20 cellular contexts compared by ENCODE assay signal in the genomic region with DNA sequence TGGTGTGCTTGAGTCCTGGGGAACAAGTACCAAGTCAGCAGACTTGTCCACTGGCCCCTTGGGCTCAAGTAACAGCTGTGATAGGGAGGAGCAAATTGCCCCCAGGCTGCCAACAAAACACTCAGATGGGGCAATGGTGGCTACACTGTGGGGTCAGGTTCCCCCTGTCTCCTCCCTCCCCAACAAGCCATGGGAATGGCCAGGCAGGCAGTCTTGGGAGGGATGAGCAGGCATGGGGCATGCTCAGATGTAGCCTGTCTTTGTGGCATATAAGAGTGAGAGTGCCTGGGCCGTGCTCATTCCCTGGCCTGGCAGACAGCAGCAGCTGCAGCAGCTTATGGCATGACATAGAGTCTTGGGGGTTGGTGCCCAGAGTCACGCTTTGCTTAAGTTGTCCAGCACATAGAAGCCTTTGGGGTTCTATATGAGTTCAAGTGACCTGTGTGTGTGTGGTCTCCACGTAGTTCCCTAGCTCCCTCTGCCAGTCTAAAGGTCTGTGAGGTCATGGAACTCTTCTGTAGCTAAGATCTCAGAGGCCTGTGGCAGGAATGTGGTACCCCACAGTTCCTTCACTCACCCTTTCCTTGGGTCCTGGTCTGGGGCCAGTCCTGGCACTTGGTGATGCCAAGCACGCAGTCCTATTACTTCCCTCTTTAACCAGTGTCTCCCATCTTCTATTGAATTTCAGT. TPM values are rescaled to one million over a fixed set of nuclear protein-coding genes. Genes with fewer than 3 reads are reported as not detected.
DNase-seq lines count a peak whose midpoint lies in the region; ATAC-seq and TF ChIP-seq lines count a peak whose summit lies in the region.
"Had no signal": no experiment of that assay in that cellular context is flagged by ENCODE, and none has a peak within 500 bp of the region (broad histone marks: within the 10 kb centered on the region; RNA-seq: fewer than 3 reads in every experiment).

No MANE protein-coding gene starts in this region.

- TF ChIP-seq POLR2A in stomach (IDR thresholded peaks at IDR 0.05) = no peak

- WGBS in psoas muscle, 3 donors = 61 to 68% (median 66%) methylated on average over 4 of the region's 4 CpGs
- 91 to 99% (median 95%) methylated on average over 4 of the region's 4 CpGs for WGBS in stomach, 5 donors

- no peaks in the 10 kb centered on the region for H3K9me3 ChIP-seq in DND-41 (ENCODE audit: insufficient read depth, low read length, severe bottlenecking)
- no peaks in the 10 kb centered on the region for H3K9me3 ChIP-seq in psoas muscle
- no peaks in the 10 kb centered on the region for H3K9me3 ChIP-seq in stomach
- H3K9me3 ChIP-seq: MG63, testis had no signal

- no peak overlapping the region for H2AFZ ChIP-seq in DND-41 (ENCODE audit: low read depth, low read length)
- H2AFZ ChIP-seq: GM23248 had no signal

- H3K4me1 ChIP-seq in DND-41 (ENCODE audit: insufficient read depth, low read length) (peaks cover 6% of the 10 kb centered on the region), psoas muscle (no peaks in the 10 kb centered on the region), stomach (peaks cover 0 to 4% (median 1%) of the 10 kb centered on the region in 4 donors)
- H3K4me1 ChIP-seq: testis had no signal

- TF ChIP-seq CTCF in DND-41 (IDR thresholded peaks at IDR 0.05; ENCODE audit: borderline replicate concordance, extremely low read depth, low read length, poor library complexity, severe bottlenecking) (no peak), psoas muscle (IDR thresholded peaks at IDR 0.05) (no peak), stomach (IDR thresholded peaks at IDR 0.05) (no peak)

- ATAC-seq in DND-41 (ENCODE audit: insufficient read depth, low read depth) (peak; percentile 24; the same call in 2 of the 3 replicates), psoas muscle (peak; percentile 23 to 36 (median 28))
- peak; percentile 33 for ATAC-seq in activated naive CD8-positive, alpha-beta T cell treated with anti-CD3 and anti-CD28 coated beads, Interleukin-2, amount 50 U/mL, for 24 hours

- intact Hi-C loops in psoas muscle (cut with DNase I) (loop anchor here (1.0 to 5.0 kb wide), 2 partner anchors 104 to 106 kb away; no protein-coding TSS in a partner anchor), stomach (cut with DNase I; ENCODE audit: low total_unique reads) (loop anchor here (5.0 kb wide), 1 partner anchor 96 kb away; no protein-coding TSS in a partner anchor)

- TF ChIP-seq EP300 in stomach (IDR thresholded peaks at IDR 0.05) = no peak

- no peak overlapping the region for H3K4me3 Mint-ChIP-seq in T-helper 2 cell treated with Interferon-gamma antibody and Interleukin-4, amounts not matched to agents 5 μg/mL and 100 μg/mL, for 36 hours
- H3K4me3 Mint-ChIP-seq in activated naive CD8-positive, alpha-beta T cell treated with anti-CD3 and anti-CD28 coated beads, Interleukin-2, amount 50 U/mL, for 24 hours = no peak overlapping the region
- H3K4me3 Mint-ChIP-seq: natural killer cell had no signal

- H3K36me3 Mint-ChIP-seq in T-helper 2 cell treated with Interferon-gamma antibody and Interleukin-4, amounts not matched to agents 5 μg/mL and 100 μg/mL, for 36 hours (ENCODE audit: low read depth) = peaks cover 52% of the 10 kb centered on the region
- H3K36me3 Mint-ChIP-seq in activated naive CD8-positive, alpha-beta T cell treated with anti-CD3 and anti-CD28 coated beads, Interleukin-2, amount 50 U/mL, for 24 hours (ENCODE audit: low read depth) = peaks cover 59% of the 10 kb centered on the region
- H3K36me3 Mint-ChIP-seq: natural killer cell had no signal

- no peaks in the 10 kb centered on the region for H4K20me1 ChIP-seq in DND-41 (ENCODE audit: insufficient read depth, low read length)

- H3K36me3 ChIP-seq in DND-41 (ENCODE audit: insufficient read depth, low read length) (peaks cover 44% of the 10 kb centered on the region), psoas muscle (ENCODE audit: insufficient read depth in 1 of 2, low read depth in 1 of 2) (peaks cover 4 to 66% of the 10 kb centered on the region in 2 donors), stomach (peaks cover 10 to 80% (median 77%) of the 10 kb centered on the region in 4 donors)

- H3K27ac ChIP-seq in DND-41 (ENCODE audit: low read length) (no peak overlapping the region), psoas muscle (no peak overlapping the region), stomach (no peak overlapping the region)
- H3K27ac ChIP-seq: C4-2B, GM23248, testis, WERI-Rb-1 had no signal

- H3K27ac Mint-ChIP-seq in T-helper 2 cell treated with Interferon-gamma antibody and Interleukin-4, amounts not matched to agents 5 μg/mL and 100 μg/mL, for 36 hours = peak overlapping the region; percentile 10
- H3K27ac Mint-ChIP-seq in activated naive CD8-positive, alpha-beta T cell treated with anti-CD3 and anti-CD28 coated beads, Interleukin-2, amount 50 U/mL, for 24 hours = peak overlapping the region; percentile 26

- DNase-seq in T-helper 2 cell treated with Interferon-gamma antibody and Interleukin-4, amounts not matched to agents 5 μg/mL and 100 μg/mL, for 36 hours (ENCODE audit: low spot score) = no peak
- no peak for DNase-seq in T-helper 2 cell
- DNase-seq in DND-41 = no peak
- no peak for DNase-seq in activated naive CD8-positive, alpha-beta T cell treated with anti-CD3 and anti-CD28 coated beads, Interleukin-2, amount 50 U/mL, for 24 hours
- DNase-seq in psoas muscle = no peak
- no peak for DNase-seq in ACHN
- DNase-seq in stomach = no peak
- no peak for DNase-seq in activated effector memory CD4-positive, alpha-beta T cell treated with Interleukin-2 at 50 U/mL for 16 hours
- DNase-seq: DMS79 treated with DMSO at 0.1 percent for 48 hours; GM23248; mammary epithelial cell; MG63; natural killer cell; NCI-H1694; NCI-H345; small intestine; stimulated activated CD4-positive, alpha-beta T cell treated with anti-CD3 and anti-CD28 coated beads, Interleukin-4, amount 100 ng/mL, for 1 hour; testis; WERI-Rb-1 had no signal

- no peak overlapping the region for H3K9ac ChIP-seq in DND-41 (ENCODE audit: low read depth, low read length)
- H3K9ac ChIP-seq: GM23248 had no signal

- no peaks in the 10 kb centered on the region for H3K27me3 Mint-ChIP-seq in T-helper 2 cell treated with Interferon-gamma antibody and Interleukin-4, amounts not matched to agents 5 μg/mL and 100 μg/mL, for 36 hours (ENCODE audit: low read depth)
- H3K27me3 Mint-ChIP-seq in activated naive CD8-positive, alpha-beta T cell treated with anti-CD3 and anti-CD28 coated beads, Interleukin-2, amount 50 U/mL, for 24 hours = no peaks in the 10 kb centered on the region

- H3K4me1 Mint-ChIP-seq in T-helper 2 cell treated with Interferon-gamma antibody and Interleukin-4, amounts not matched to agents 5 μg/mL and 100 μg/mL, for 36 hours (ENCODE audit: low read depth) = peaks cover 16% of the 10 kb centered on the region
- peaks cover 41% of the 10 kb centered on the region for H3K4me1 Mint-ChIP-seq in activated naive CD8-positive, alpha-beta T cell treated with anti-CD3 and anti-CD28 coated beads, Interleukin-2, amount 50 U/mL, for 24 hours

- H3K27me3 ChIP-seq in DND-41 (ENCODE audit: insufficient read depth, low read length, poor library complexity) = no peaks in the 10 kb centered on the region
- H3K27me3 ChIP-seq in psoas muscle (ENCODE audit: insufficient read depth in 3 of 3, low read length in 2 of 3) = no peaks in the 10 kb centered on the region
- no peaks in the 10 kb centered on the region for H3K27me3 ChIP-seq in stomach
- H3K27me3 ChIP-seq: MG63, testis had no signal

- H3K79me2 ChIP-seq in DND-41 (ENCODE audit: insufficient read depth, low read length) = no peaks in the 10 kb centered on the region

- no peaks in the 10 kb centered on the region for H3K9me3 Mint-ChIP-seq in T-helper 2 cell treated with Interferon-gamma antibody and Interleukin-4, amounts not matched to agents 5 μg/mL and 100 μg/mL, for 36 hours
- H3K9me3 Mint-ChIP-seq in activated naive CD8-positive, alpha-beta T cell treated with anti-CD3 and anti-CD28 coated beads, Interleukin-2, amount 50 U/mL, for 24 hours = no peaks in the 10 kb centered on the region
- H3K9me3 Mint-ChIP-seq: natural killer cell had no signal

- H3K4me3 ChIP-seq in DND-41 (ENCODE audit: low read depth in 1 of 2, low read length in 2 of 2) = no peak overlapping the region
- H3K4me3 ChIP-seq in psoas muscle = no peak overlapping the region
- H3K4me3 ChIP-seq in stomach = no peak overlapping the region
- H3K4me3 ChIP-seq: GM23248, MG63, testis had no signal

- in situ Hi-C loops in ACHN (cut with HindIII; ENCODE audit: low pct_ligation_motif_present, low pct_unique_long_range_greater_than_20kb, low sequenced_read_pairs) = no loop called here

- no peak overlapping the region for H3K4me2 ChIP-seq in DND-41 (ENCODE audit: insufficient read depth, low read length)

RNA-seq across cellular contexts. Expression of a gene that starts 44.7 kb away (rescaled TPM):
- total RNA-seq in psoas muscle = 10 to 100 TPM; 26.6 to 30.3 (median 29.6) TPM
- polyA plus RNA-seq in psoas muscle = 10 to 100 TPM; 22.5 to 55.1 (median 35.1) TPM
- total RNA-seq in stomach = 100 to 1,000 TPM in 2 of 5 donors, 10 to 100 TPM in 3; 33.6 to 301 (median 55.4) TPM
- 10 to 100 TPM; 17.3 to 24.6 (median 20.0) TPM for polyA plus RNA-seq in stomach
